Comparison of ENCODE assay signal across 8 cellular contexts in genomic region chr4:153221783-153222161, GRCh38. TPM values are rescaled to one million over a fixed set of nuclear protein-coding genes. Genes with fewer than 3 reads are reported as not detected.
DNase-seq lines count a peak whose midpoint lies in the region; ATAC-seq and TF ChIP-seq lines count a peak whose summit lies in the region.

No MANE protein-coding gene starts in this region.

- no peak overlapping the region for H3K27ac ChIP-seq in CD4-positive, CD25-positive, alpha-beta regulatory T cell (ENCODE audit: insufficient read depth, low read length, poor library complexity, severe bottlenecking)
- H3K27ac ChIP-seq in RWPE1 = peak overlapping the region; percentile 96
- H3K27ac ChIP-seq in esophagus muscularis mucosa (replicated peaks in 1 of 4) = peak overlapping the region; percentile 90 to 98 (median 95)

- H3K4me3 ChIP-seq in CD4-positive, CD25-positive, alpha-beta regulatory T cell (ENCODE audit: low read depth, low read length) = peak overlapping the region; percentile 67
- peak overlapping the region; percentile 61 to 84 (median 77) for H3K4me3 ChIP-seq in esophagus muscularis mucosa

- intact Hi-C loops in esophagus muscularis mucosa (cut with DNase I) = loop anchor here (10.0 kb wide), 1 partner anchor 353 kb away; no protein-coding TSS in a partner anchor

- TF ChIP-seq CTCF in RWPE1 (conservative IDR thresholded peaks at IDR 0.05; ENCODE audit: low read depth) = no peak
- no peak for TF ChIP-seq CTCF in esophagus muscularis mucosa (IDR thresholded peaks at IDR 0.05)
- no peak for TF ChIP-seq CTCF in osteocyte (IDR thresholded peaks at IDR 0.05)

- no peaks in the 10 kb centered on the region for H3K36me3 ChIP-seq in CD4-positive, CD25-positive, alpha-beta regulatory T cell (ENCODE audit: control insufficient read depth, insufficient read depth, low read length)
- H3K36me3 ChIP-seq in esophagus muscularis mucosa = no peaks in the 10 kb centered on the region

- peaks cover 35% of the 10 kb centered on the region for H3K27me3 Mint-ChIP-seq in CD4-positive, CD25-positive, alpha-beta regulatory T cell
- H3K27me3 Mint-ChIP-seq in osteocyte (ENCODE audit: unreplicated experiment) = peaks cover 7% of the 10 kb centered on the region

- TF ChIP-seq POLR2A in esophagus muscularis mucosa (IDR thresholded peaks at IDR 0.05; ENCODE audit: low read depth) = no peak

- WGBS in esophagus muscularis mucosa = 76% methylated on average over 6 of the region's 6 CpGs

- peak overlapping the region in 3 of 4 donors; percentile 84 to 92 (median 91) for H3K4me3 Mint-ChIP-seq in CD4-positive, CD25-positive, alpha-beta regulatory T cell
- H3K4me3 Mint-ChIP-seq in osteocyte (ENCODE audit: unreplicated experiment) = peak overlapping the region; percentile 94

- no peak for DNase-seq in CD4-positive, CD25-positive, alpha-beta regulatory T cell
- DNase-seq in RWPE1 (ENCODE audit: low spot score) (no peak), esophagus muscularis mucosa (ENCODE audit: extremely low spot score) (no peak), osteocyte (ENCODE audit: extremely low spot score, unreplicated experiment) (no peak), KBM-7 (no peak)

- peaks cover 0 to 4% of the 10 kb centered on the region in 2 experiments for H3K9me3 ChIP-seq in CD4-positive, CD25-positive, alpha-beta regulatory T cell (ENCODE audit: control insufficient read depth in 2 of 2, low read length in 2 of 2)
- H3K9me3 ChIP-seq in esophagus muscularis mucosa = no peaks in the 10 kb centered on the region

- in situ Hi-C loops in KBM-7 (cut with MboI; ENCODE audit: low pct_unique_long_range_greater_than_20kb, low sequenced_read_pairs) = no loop called here

- TF ChIP-seq EP300 in esophagus muscularis mucosa (IDR thresholded peaks at IDR 0.05) = no peak

- H3K27ac Mint-ChIP-seq in CD4-positive, CD25-positive, alpha-beta regulatory T cell = peak overlapping the region in 1 of 3 donors; percentile 64
- peak overlapping the region; percentile 99 for H3K27ac Mint-ChIP-seq in osteocyte (ENCODE audit: unreplicated experiment)

- H3K4me1 ChIP-seq in CD4-positive, CD25-positive, alpha-beta regulatory T cell (ENCODE audit: control insufficient read depth, insufficient read depth, low read length, poor library complexity, severe bottlenecking) = peaks cover 22% of the 10 kb centered on the region
- H3K4me1 ChIP-seq in esophagus muscularis mucosa = peaks cover 21 to 37% (median 34%) of the 10 kb centered on the region in 4 donors

- POLR2A ChIA-PET in RWPE1 (lab: Yijun Ruan, JAX; ENCODE audit: low non-redundant PET) = no interaction called here

- peaks cover 0 to 2% (median 0%) of the 10 kb centered on the region in 7 donors for H3K9me3 Mint-ChIP-seq in CD4-positive, CD25-positive, alpha-beta regulatory T cell
- no peaks in the 10 kb centered on the region for H3K9me3 Mint-ChIP-seq in osteocyte (ENCODE audit: unreplicated experiment)

- peaks cover 0 to 33% (median 18%) of the 10 kb centered on the region in 4 donors for H3K4me1 Mint-ChIP-seq in CD4-positive, CD25-positive, alpha-beta regulatory T cell
- peaks cover 37% of the 10 kb centered on the region for H3K4me1 Mint-ChIP-seq in osteocyte (ENCODE audit: unreplicated experiment)

- H3K36me3 Mint-ChIP-seq in CD4-positive, CD25-positive, alpha-beta regulatory T cell = no peaks in the 10 kb centered on the region
- H3K36me3 Mint-ChIP-seq in osteocyte (ENCODE audit: unreplicated experiment) = peaks cover 14% of the 10 kb centered on the region

- peaks cover 19% of the 10 kb centered on the region for H3K27me3 ChIP-seq in CD4-positive, CD25-positive, alpha-beta regulatory T cell (ENCODE audit: control insufficient read depth, insufficient read depth, low read length)
- no peaks in the 10 kb centered on the region for H3K27me3 ChIP-seq in esophagus muscularis mucosa

- CTCF ChIA-PET in RWPE1 (lab: Yijun Ruan, JAX) = no interaction called here

- ATAC-seq in CD4-positive, CD25-positive, alpha-beta regulatory T cell (ENCODE audit: low read depth in 2 of 2) = no peak
- ATAC-seq in esophagus mucosa (no peak), GM21723 (IDR thresholded peaks at IDR 0.05; ENCODE audit: unreplicated experiment) (no peak), HG03565 (IDR thresholded peaks at IDR 0.05; ENCODE audit: unreplicated experiment) (no peak)

RNA-seq across cellular contexts. Expression of gene TRIM2, which starts 17.5 kb away (rescaled TPM):
- total RNA-seq in CD4-positive, CD25-positive, alpha-beta regulatory T cell = 3.8 TPM
- polyA plus RNA-seq in CD4-positive, CD25-positive, alpha-beta regulatory T cell = 1 to 10 TPM in 2 of 4 donors, under 1 TPM in 2; 0.56 to 1.1 (median 0.85) TPM
- total RNA-seq in esophagus muscularis mucosa (10 to 100 TPM; 28.3 to 36.9 (median 30.4) TPM), osteocyte (34.0 and 36.0 TPM in 2 replicates), esophagus mucosa (9.0 TPM)
